ENCODE assay signal across 27 cellular contexts in the genomic region with DNA sequence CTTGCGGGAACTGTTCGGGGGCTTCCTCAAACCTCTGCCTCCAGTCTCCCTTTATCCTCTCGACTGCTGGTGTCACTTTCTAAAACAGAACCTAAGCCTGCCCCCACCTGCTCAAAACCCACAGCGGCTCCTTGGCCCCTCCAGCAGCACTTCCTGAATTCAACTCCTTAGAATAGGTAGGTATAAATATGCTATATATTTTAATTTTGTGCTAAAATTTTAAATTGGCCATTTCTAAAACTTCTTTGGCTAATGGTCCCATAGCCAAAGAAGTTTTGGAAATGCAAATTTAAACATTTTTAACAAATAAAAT.
"Had no signal": no experiment of that assay in that cellular context is flagged by ENCODE, and none has a peak within 500 bp of the region (broad histone marks: within the 10 kb centered on the region; RNA-seq: fewer than 3 reads in every experiment).

No MANE protein-coding gene starts in this region.

- H3K27ac ChIP-seq: gastrocnemius medialis, heart left ventricle, hepatocyte, neutrophil, pancreas, right lobe of liver, suprapubic skin, transverse colon, upper lobe of right lung, uterus had no signal

- ATAC-seq: effector memory CD8-positive, alpha-beta T cell; gastrocnemius medialis; heart left ventricle; left lobe of liver; natural killer cell treated with Interleukin-12 subunit alpha and Interleukin-12 subunit beta and Interleukin-15 and Interleukin-18, amount 100 ng/mL, for 72 hours; pancreas; right lobe of liver; stimulated activated naive CD8-positive, alpha-beta T cell treated with anti-CD3 and anti-CD28 coated beads, Interleukin-15, amount 100 ng/mL, for 72 hours; upper lobe of right lung had no signal

- H3K9me3 Mint-ChIP-seq: effector memory CD8-positive, alpha-beta T cell; natural killer cell treated with Interleukin-12 subunit alpha and Interleukin-12 subunit beta and Interleukin-15 and Interleukin-18, amount 100 ng/mL, for 72 hours; neural crest cell; stimulated activated naive CD8-positive, alpha-beta T cell treated with anti-CD3 and anti-CD28 coated beads, Interleukin-15, amount 100 ng/mL, for 72 hours had no signal

- H3K4me3 ChIP-seq: gastrocnemius medialis, heart left ventricle, hepatocyte, lung, pancreas, right lobe of liver, suprapubic skin, transverse colon, upper lobe of right lung, uterus had no signal

- H3K4me3 Mint-ChIP-seq: effector memory CD8-positive, alpha-beta T cell; memory B cell; naive B cell; natural killer cell treated with Interleukin-12 subunit alpha and Interleukin-12 subunit beta and Interleukin-15 and Interleukin-18, amount 100 ng/mL, for 72 hours; neural crest cell; stimulated activated naive CD8-positive, alpha-beta T cell treated with anti-CD3 and anti-CD28 coated beads, Interleukin-15, amount 100 ng/mL, for 72 hours had no signal

- H3K9me3 ChIP-seq: gastrocnemius medialis, heart left ventricle, neutrophil, pancreas, right lobe of liver, suprapubic skin, transverse colon, upper lobe of right lung, uterus had no signal

- H3K27ac Mint-ChIP-seq: effector memory CD8-positive, alpha-beta T cell; memory B cell; naive B cell; natural killer cell treated with Interleukin-12 subunit alpha and Interleukin-12 subunit beta and Interleukin-15 and Interleukin-18, amount 100 ng/mL, for 72 hours had no signal

- H3K4me1 ChIP-seq: gastrocnemius medialis, heart left ventricle, pancreas, right lobe of liver, suprapubic skin, transverse colon, upper lobe of right lung, uterus had no signal

- DNase-seq: cortex of kidney; effector memory CD8-positive, alpha-beta T cell; foreskin fibroblast; gastrocnemius medialis; heart left ventricle; kidney; naive B cell; pancreas; right lobe of liver; small intestine; stimulated activated CD4-positive, alpha-beta T cell treated with anti-CD3 and anti-CD28 coated beads, Interleukin-12 subunit alpha, Interleukin-12 subunit beta, amount 100 ng/mL, for 4 hours; stimulated activated CD4-positive, alpha-beta T cell treated with anti-CD3 and anti-CD28 coated beads, Interleukin-1b, Interleukin-23, amount 100 ng/mL, for 48 hours; stimulated activated CD4-positive, alpha-beta T cell treated with anti-CD3 and anti-CD28 coated beads, Interleukin-4, amount 100 ng/mL, for 1 hour; stimulated activated CD8-positive, alpha-beta memory T cell treated with anti-CD3 and anti-CD28 coated beads, Interleukin-4, amount 100 ng/mL, for 48 hours; stimulated activated naive CD4-positive, alpha-beta T cell; stimulated activated naive CD8-positive, alpha-beta T cell treated with anti-CD3 and anti-CD28 coated beads, Interleukin-15, amount 100 ng/mL, for 72 hours; transverse colon; upper lobe of right lung; uterus had no signal

- H3K36me3 Mint-ChIP-seq: naive B cell; natural killer cell treated with Interleukin-12 subunit alpha and Interleukin-12 subunit beta and Interleukin-15 and Interleukin-18, amount 100 ng/mL, for 72 hours had no signal

- H3K27me3 ChIP-seq: hepatocyte, pancreas, right lobe of liver, transverse colon, upper lobe of right lung, uterus had no signal

- H3K36me3 ChIP-seq: gastrocnemius medialis, heart left ventricle, neutrophil, pancreas, right lobe of liver, suprapubic skin, transverse colon, upper lobe of right lung, uterus had no signal

- H3K4me1 Mint-ChIP-seq: neural crest cell; stimulated activated naive CD8-positive, alpha-beta T cell treated with anti-CD3 and anti-CD28 coated beads, Interleukin-15, amount 100 ng/mL, for 72 hours had no signal

- H3K27me3 Mint-ChIP-seq: stimulated activated naive CD8-positive, alpha-beta T cell treated with anti-CD3 and anti-CD28 coated beads, Interleukin-15, amount 100 ng/mL, for 72 hours had no signal
